Comparison of ENCODE assay signal across 1 cellular context in genomic region chr6:107460074-107460631, GRCh38.
TF ChIP-seq lines count a peak whose summit lies in the region.

No MANE protein-coding gene starts in this region.

TF ChIP-seq in IMR-90, 13 proteins besides CTCF, POLR2A, EP300 and RAD21:
- no peak for TF ChIP-seq NFE2L2 (IDR thresholded peaks at IDR 0.05; ENCODE audit: low read depth, low read length)
- TF ChIP-seq RCOR1 (IDR thresholded peaks at IDR 0.05; ENCODE audit: insufficient replicate concordance, low read length), result no peak
- TF ChIP-seq, protein P1, sequence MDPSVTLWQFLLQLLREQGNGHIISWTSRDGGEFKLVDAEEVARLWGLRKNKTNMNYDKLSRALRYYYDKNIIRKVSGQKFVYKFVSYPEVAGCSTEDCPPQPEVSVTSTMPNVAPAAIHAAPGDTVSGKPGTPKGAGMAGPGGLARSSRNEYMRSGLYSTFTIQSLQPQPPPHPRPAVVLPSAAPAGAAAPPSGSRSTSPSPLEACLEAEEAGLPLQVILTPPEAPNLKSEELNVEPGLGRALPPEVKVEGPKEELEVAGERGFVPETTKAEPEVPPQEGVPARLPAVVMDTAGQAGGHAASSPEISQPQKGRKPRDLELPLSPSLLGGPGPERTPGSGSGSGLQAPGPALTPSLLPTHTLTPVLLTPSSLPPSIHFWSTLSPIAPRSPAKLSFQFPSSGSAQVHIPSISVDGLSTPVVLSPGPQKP (IDR thresholded peaks at IDR 0.05; ENCODE audit: borderline replicate concordance, low read depth, low read length), result no peak
- no peak for TF ChIP-seq MXI1 (IDR thresholded peaks at IDR 0.05; ENCODE audit: borderline replicate concordance, low read depth, low read length)
- no peak for TF ChIP-seq MAFK (IDR thresholded peaks at IDR 0.05; ENCODE audit: low read depth, low read length)
- no peak for TF ChIP-seq RFX5 (IDR thresholded peaks at IDR 0.05; ENCODE audit: low read depth, low read length)
- no peak for TF ChIP-seq BHLHE40 (IDR thresholded peaks at IDR 0.05; ENCODE audit: low read depth, low read length)
- no peak for TF ChIP-seq USF2 (IDR thresholded peaks at IDR 0.05; ENCODE audit: low read depth, low read length)
